Comparison of ENCODE assay signal across 8 cellular contexts in the genomic region with DNA sequence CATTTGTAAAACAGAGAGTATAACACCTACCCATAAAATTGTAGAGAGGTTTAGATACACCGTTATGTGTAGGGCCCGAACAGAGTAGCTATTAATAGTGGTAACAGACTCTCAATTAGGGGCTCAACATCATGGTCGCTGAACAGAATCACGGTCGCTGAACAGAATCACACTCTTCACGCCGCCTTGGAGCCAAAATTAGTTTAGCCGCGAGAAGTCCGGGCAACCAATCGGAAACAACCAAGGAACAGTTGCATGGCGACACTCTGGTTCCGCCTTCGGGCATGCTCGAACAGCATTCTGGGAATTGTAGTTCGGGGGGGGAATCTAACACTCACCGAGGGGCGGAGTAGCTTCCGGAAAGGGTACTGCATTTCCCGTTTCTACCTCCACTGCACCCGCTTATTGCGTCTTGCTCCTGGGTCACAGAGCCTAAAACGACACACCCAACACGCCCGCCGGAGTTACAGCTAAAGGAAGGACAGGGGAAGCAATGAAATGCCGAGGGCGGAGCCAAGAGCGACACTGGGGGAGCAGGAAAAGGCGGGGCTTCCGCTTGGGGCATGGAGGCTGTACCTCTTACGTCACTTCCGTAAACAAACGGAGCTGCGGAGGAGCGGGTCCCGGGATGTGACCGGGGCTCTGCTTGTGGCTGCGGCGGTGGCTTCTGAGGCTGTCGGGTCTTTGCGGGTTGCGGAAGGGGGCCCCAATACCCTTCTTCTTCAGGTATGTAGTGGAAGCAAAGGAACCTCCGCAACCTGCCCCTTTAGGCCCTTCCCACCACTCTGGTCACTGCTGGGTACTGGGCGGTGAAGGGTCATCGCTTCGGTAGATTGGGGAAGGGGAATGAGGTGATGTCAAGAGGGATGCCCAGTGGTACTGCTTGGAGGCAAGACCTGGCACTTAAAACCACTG. TPM values are rescaled to one million over a fixed set of nuclear protein-coding genes. Genes with fewer than 3 reads are reported as not detected.
A peak's percentile ranks its signal among the peaks of the same experiment; 100 is the strongest.
DNase-seq lines count a peak whose midpoint lies in the region; ATAC-seq, FAIRE-seq and TF ChIP-seq lines count a peak whose summit lies in the region.

TSS of gene CCDC28A (plus strand) at position 593 of the 915 bp plus-strand sequence. CDS start 2,352 bp downstream, outside the sequence.

- peak; percentile 94 for ATAC-seq in GM21447 (IDR thresholded peaks at IDR 0.05; ENCODE audit: unreplicated experiment)

- DNase-seq in Calu3 = peak; percentile 82
- peak; percentile 89 for DNase-seq in activated CD8-positive, alpha-beta memory T cell treated with anti-CD3 and anti-CD28 coated beads, Interleukin-2, amount 50 U/mL, for 4 hours
- peak; percentile 80 to 86 for DNase-seq in stimulated activated CD8-positive, alpha-beta memory T cell treated with anti-CD3 and anti-CD28 coated beads, Interleukin-15, amount 100 ng/mL, for 4 hours (ENCODE audit: low read depth in 2 of 2)

- H3K4me1 ChIP-seq in HUES64 (ENCODE audit: insufficient read depth, low read length) = no peaks in the 10 kb centered on the region
- peaks cover 20% of the 10 kb centered on the region for H3K4me1 ChIP-seq in OCI-LY1 (ENCODE audit: insufficient read depth, low read length, severe bottlenecking)
- peaks cover 5% of the 10 kb centered on the region for H3K4me1 ChIP-seq in mesodermal cell (ENCODE audit: control insufficient read depth, insufficient read depth, low read length, poor library complexity, severe bottlenecking)

- intact Hi-C loops in Calu3 (cut with micrococcal nuclease; ENCODE audit: unreplicated experiment) = loop anchor here (10.0 kb wide), 1 partner anchor 349 kb away; no protein-coding TSS in a partner anchor

- no peaks in the 10 kb centered on the region for H3K9me2 ChIP-seq in OCI-LY1 (ENCODE audit: low read depth, low read length)

- H3K9me3 ChIP-seq in HUES64 (ENCODE audit: insufficient read depth, low read depth, low read length) = no peaks in the 10 kb centered on the region
- H3K9me3 ChIP-seq in OCI-LY1 (ENCODE audit: low read length) = no peaks in the 10 kb centered on the region
- no peaks in the 10 kb centered on the region for H3K9me3 ChIP-seq in mesodermal cell (ENCODE audit: control insufficient read depth, low read length)

- H2AFZ ChIP-seq in OCI-LY1 (ENCODE audit: low read length) = peak within 1 kb of the TSS; percentile 58

- H3K36me3 ChIP-seq in HUES64 (ENCODE audit: insufficient read depth, low read length) (no peaks in the 10 kb centered on the region), OCI-LY1 (ENCODE audit: insufficient read depth, low read length) (no peaks in the 10 kb centered on the region), mesodermal cell (ENCODE audit: control insufficient read depth, insufficient read depth, low read length) (no peaks in the 10 kb centered on the region)

- H3K79me2 ChIP-seq in OCI-LY1 (ENCODE audit: insufficient read depth, low read length) = no peaks in the 10 kb centered on the region

- H3K27me3 Mint-ChIP-seq in Calu3 (ENCODE audit: unreplicated experiment) = no peaks in the 10 kb centered on the region

- H3K27ac ChIP-seq in HUES64 (ENCODE audit: low read depth, low read length) = peak within 1 kb of the TSS; percentile 89
- H3K27ac ChIP-seq in OCI-LY1 (ENCODE audit: low read depth, low read length, poor library complexity, severe bottlenecking) = peak within 1 kb of the TSS; percentile 92
- peak within 1 kb of the TSS; percentile 86 for H3K27ac ChIP-seq in mesodermal cell (ENCODE audit: low read depth, low read length, severe bottlenecking)

- TF ChIP-seq CTCF in Calu3 (IDR thresholded peaks at IDR 0.05; ENCODE audit: unreplicated experiment) (no peak), OCI-LY1 (IDR thresholded peaks at IDR 0.05; ENCODE audit: low read length) (no peak)

- no peaks in the 10 kb centered on the region for H3K9me3 Mint-ChIP-seq in Calu3 (ENCODE audit: low read depth, unreplicated experiment)

- WGBS in HUES64 = under 1% methylated on average over 47 of the region's 47 CpGs
- WGBS in mesodermal cell (ENCODE audit: insufficient coverage in 2 of 2), 2 experiments = 1% methylated on average over 25 to 33 of the region's 47 CpGs

- peak within 1 kb of the TSS; percentile 95 for H3K4me3 Mint-ChIP-seq in Calu3 (ENCODE audit: low read depth, unreplicated experiment)

- peaks cover 12% of the 10 kb centered on the region for H3K36me3 Mint-ChIP-seq in Calu3 (ENCODE audit: insufficient read depth, unreplicated experiment)

- H3K27me3 ChIP-seq in HUES64 (ENCODE audit: insufficient read depth, low read length) (no peaks in the 10 kb centered on the region), OCI-LY1 (ENCODE audit: insufficient read depth, low read length) (no peaks in the 10 kb centered on the region)

- BruUV-seq in Calu3 (replicated peaks; lab: Mats Ljungman, UMichigan) = TSS peak; percentile 65

- no peaks in the 10 kb centered on the region for H3F3A ChIP-seq in OCI-LY1 (ENCODE audit: insufficient read depth, low read length)

- FAIRE-seq in endometrium (lab: Jason Lieb, UNC) = peak; percentile 93

- H3K27ac Mint-ChIP-seq in Calu3 (ENCODE audit: unreplicated experiment) = peak within 1 kb of the TSS; percentile 99

- CTCF ChIA-PET in Calu3 (lab: Charles Lee) = interaction anchor here (0.7 kb wide), 1 partner anchor 1436 kb away, joined by 4 read pairs; no protein-coding TSS in a partner anchor

- H3K9ac ChIP-seq in HUES64 (ENCODE audit: low read depth, low read length) (peak within 1 kb of the TSS; percentile 85), OCI-LY1 (ENCODE audit: low read length) (peak within 1 kb of the TSS; percentile 87)

- H4K20me1 ChIP-seq in OCI-LY1 (ENCODE audit: insufficient read depth, low read length) = no peaks in the 10 kb centered on the region

- H3K4me2 ChIP-seq in OCI-LY1 (ENCODE audit: low read length) = peak within 1 kb of the TSS; percentile 79

- H3K4me3 ChIP-seq in HUES64 (ENCODE audit: low read length) = peak within 1 kb of the TSS; percentile 88
- H3K4me3 ChIP-seq in OCI-LY1 (ENCODE audit: low read depth, low read length, poor library complexity, severe bottlenecking) = peak within 1 kb of the TSS; percentile 95
- peak within 1 kb of the TSS; percentile 71 for H3K4me3 ChIP-seq in mesodermal cell (ENCODE audit: extremely low read depth, insufficient read depth, low read length, poor library complexity, severe bottlenecking)

- no peaks in the 10 kb centered on the region for H3K4me1 Mint-ChIP-seq in Calu3 (ENCODE audit: low read depth, unreplicated experiment)

RNA-seq across cellular contexts. Expression of gene CCDC28A, which starts in this region (rescaled TPM):
- 9.8 and 12.1 TPM in 2 replicates for total RNA-seq in Calu3 (2022)
- 11.6 TPM for polyA plus RNA-seq in HUES64 (2013, experiment 1 of 2)
- 10.7 TPM for polyA plus RNA-seq in HUES64 (2013, experiment 2 of 2)
- polyA plus RNA-seq in mesodermal cell (2013, experiment 1 of 2) = 26.5 TPM
- polyA plus RNA-seq in mesodermal cell (2013, experiment 2 of 2) = 26.6 TPM

Comparison
In these comparisons a context has a peak if more than half of its experiments do, and no peak if none do; other contexts are left out.
1. Peak in every context shown above with its lines: DNase-seq, ATAC-seq, H3K4me3 ChIP-seq and H3K27ac ChIP-seq.